Comparison of ENCODE assay signal across 23 cellular contexts in genomic region chr15:50698101-50698500, GRCh38.
"Had no signal": no experiment of that assay in that cellular context is flagged by ENCODE, and none has a peak within 500 bp of the region (broad histone marks: within the 10 kb centered on the region; RNA-seq: fewer than 3 reads in every experiment).

No MANE protein-coding gene starts in this region.

- H3K9ac ChIP-seq: neural progenitor cell had no signal

- FAIRE-seq: colon, frontal cortex, keratinocyte had no signal

- H3K27me3 ChIP-seq: dorsolateral prefrontal cortex, neural progenitor cell, thyroid gland, vagina had no signal

- H3K36me3 ChIP-seq: neural progenitor cell, prostate gland, thyroid gland, vagina had no signal

- DNase-seq: dorsolateral prefrontal cortex; effector CD8-positive, alpha-beta T cell; endodermal cell; mesendoderm; midbrain; naive thymus-derived CD4-positive, alpha-beta T cell; right cardiac atrium; stimulated activated CD4-positive, alpha-beta T cell treated with anti-CD3 and anti-CD28 coated beads, Interleukin-12 subunit alpha, Interleukin-12 subunit beta, amount 100 ng/mL, for 4 hours; stimulated activated CD4-positive, alpha-beta T cell treated with anti-CD3 and anti-CD28 coated beads, Interleukin-1b, Interleukin-23, amount 100 ng/mL, for 48 hours; stimulated activated CD4-positive, alpha-beta T cell treated with anti-CD3 and anti-CD28 coated beads, Interleukin-4, amount 100 ng/mL, for 1 hour; stimulated activated CD8-positive, alpha-beta memory T cell treated with anti-CD3 and anti-CD28 coated beads, Interleukin-4, amount 100 ng/mL, for 48 hours; stimulated activated naive CD4-positive, alpha-beta T cell; stimulated activated naive CD8-positive, alpha-beta T cell treated with anti-CD3 and anti-CD28 coated beads, Interleukin-15, amount 100 ng/mL, for 72 hours; thyroid gland; trophoblast cell had no signal

- H3K4me3 ChIP-seq: dorsolateral prefrontal cortex, neural progenitor cell, prostate gland, skin epidermis, thyroid gland, vagina had no signal

- ATAC-seq: naive thymus-derived CD4-positive, alpha-beta T cell; right cardiac atrium; stimulated activated naive CD8-positive, alpha-beta T cell treated with anti-CD3 and anti-CD28 coated beads, Interleukin-15, amount 100 ng/mL, for 72 hours had no signal

- H3K4me2 ChIP-seq: neural progenitor cell had no signal

- H3K9me3 ChIP-seq: prostate gland, thyroid gland, vagina had no signal

- H3K4me1 ChIP-seq: neural progenitor cell, prostate gland, thyroid gland, vagina had no signal

- H3K27ac ChIP-seq: dorsolateral prefrontal cortex, epithelial cell of prostate, neural progenitor cell, prostate gland, thyroid gland, vagina had no signal

- H2AFZ ChIP-seq: neural progenitor cell had no signal
